26 cellular contexts compared by ENCODE assay signal in the genomic region with DNA sequence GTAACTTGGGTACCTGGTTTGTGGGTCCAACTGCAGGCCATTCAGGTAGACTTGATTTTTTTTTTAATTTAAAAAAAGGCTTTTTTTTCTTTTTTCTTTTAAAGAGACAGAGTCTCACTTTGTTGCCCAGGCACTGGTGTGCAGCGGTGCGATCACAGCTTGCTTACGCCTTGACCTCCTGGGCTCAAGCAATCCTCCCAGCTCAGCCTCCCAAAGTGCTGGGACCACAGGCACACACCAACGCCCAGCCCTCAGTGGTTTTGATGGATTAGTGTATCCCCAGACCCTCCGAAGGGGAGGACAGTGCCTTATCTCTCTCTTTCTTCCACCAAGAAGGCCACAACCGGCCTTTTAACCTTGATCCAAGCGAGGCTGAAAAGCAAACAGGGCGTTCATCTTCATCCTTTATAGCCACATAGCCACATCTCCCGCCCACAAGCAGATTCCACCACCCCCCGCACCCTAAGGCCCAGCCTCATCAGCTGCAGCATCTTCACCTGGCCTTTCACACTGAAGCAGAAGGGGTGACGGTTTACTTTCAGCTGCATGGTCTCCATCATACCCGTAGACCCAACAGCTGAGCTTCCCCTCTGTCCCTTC. TPM values are rescaled to one million over a fixed set of nuclear protein-coding genes. Genes with fewer than 3 reads are reported as not detected.
"Had no signal": no experiment of that assay in that cellular context is flagged by ENCODE, and none has a peak within 500 bp of the region (broad histone marks: within the 10 kb centered on the region; RNA-seq: fewer than 3 reads in every experiment).

No MANE protein-coding gene starts in this region.

- ATAC-seq: naive thymus-derived CD8-positive, alpha-beta T cell; natural killer cell treated with Interleukin-12 subunit alpha and Interleukin-12 subunit beta and Interleukin-15 and Interleukin-18, amount 100 ng/mL, for 72 hours; psoas muscle; right cardiac atrium; sciatic nerve; stimulated activated effector memory CD8-positive, alpha-beta T cell treated with anti-CD3 and anti-CD28 coated beads, Interleukin-12 subunit alpha, Interleukin-12 subunit beta, amount 100 ng/mL, for 72 hours; stimulated activated naive B cell treated with anti-CD40 and anti-IgM and Interleukin-4, amounts not matched to agents 10 μg/mL and 1 μg/mL and 100 μg/mL, for 72 hours had no signal

- H3K4me1 ChIP-seq: parathyroid adenoma, psoas muscle, spleen, stomach, thyroid gland, tibial nerve, upper lobe of left lung, vagina had no signal

- H3K9ac ChIP-seq: parathyroid adenoma had no signal

- H3K27ac ChIP-seq: ovary, parathyroid adenoma, psoas muscle, skin epidermis, spleen, stomach, thoracic aorta, thyroid gland, tibial nerve, upper lobe of left lung, vagina had no signal

- H3K4me2 ChIP-seq: smooth muscle cell had no signal

- H3K9me3 ChIP-seq: ovary, psoas muscle, spleen, stomach, thoracic aorta, thyroid gland, tibial nerve, upper lobe of left lung, vagina had no signal

- H3K27me3 ChIP-seq: ovary, spleen, stomach, thyroid gland, tibial nerve, upper lobe of left lung, vagina had no signal

- H3K4me3 ChIP-seq: ovary, psoas muscle, skin epidermis, smooth muscle cell, spleen, stomach, thoracic aorta, thyroid gland, tibial nerve, upper lobe of left lung, vagina had no signal

- FAIRE-seq: urothelium cell line had no signal

- H3K79me2 ChIP-seq: parathyroid adenoma had no signal

- DNase-seq: naive thymus-derived CD8-positive, alpha-beta T cell; nephron progenitor cell; occipital lobe; ovary; psoas muscle; right cardiac atrium; spleen; stimulated activated CD4-positive, alpha-beta T cell treated with anti-CD3 and anti-CD28 coated beads, Interleukin-12 subunit alpha, Interleukin-12 subunit beta, amount 100 ng/mL, for 4 hours; stimulated activated CD4-positive, alpha-beta T cell treated with anti-CD3 and anti-CD28 coated beads, Interleukin-1b, Interleukin-23, amount 100 ng/mL, for 48 hours; stimulated activated CD4-positive, alpha-beta T cell treated with anti-CD3 and anti-CD28 coated beads, Interleukin-4, amount 100 ng/mL, for 24 hours; stimulated activated naive B cell treated with anti-CD40 and anti-IgM and Interleukin-4, amounts not matched to agents 10 μg/mL and 1 μg/mL and 100 μg/mL, for 72 hours; stimulated activated naive CD4-positive, alpha-beta T cell treated with Interleukin-2 at 50 U/mL for 16 hours; stomach; thyroid gland; trophoblast cell; upper lobe of left lung had no signal

- H3K36me3 ChIP-seq: ovary, thoracic aorta, thyroid gland, vagina had no signal

- H2AFZ ChIP-seq: parathyroid adenoma had no signal

RNA-seq across cellular contexts. Expression of a gene that starts 17.6 kb away (rescaled TPM):
- total RNA-seq: smooth muscle cell had no signal
